Comparison of ENCODE assay signal across 9 cellular contexts in genomic region chr18:23871410-23871809, GRCh38.
DNase-seq lines count a peak whose midpoint lies in the region; FAIRE-seq and TF ChIP-seq lines count a peak whose summit lies in the region.
"Had no signal": no experiment of that assay in that cellular context is flagged by ENCODE, and none has a peak within 500 bp of the region (broad histone marks: within the 10 kb centered on the region; RNA-seq: fewer than 3 reads in every experiment).

No MANE protein-coding gene starts in this region.

- H3K9ac ChIP-seq in endothelial cell of umbilical vein (replicated peaks; ENCODE audit: extremely low read depth, insufficient read depth, low read length), result no peak overlapping the region

- DNase-seq in activated gamma-delta T cell treated with Interleukin-2 at 50 U/mL for 16 hours (peak; percentile 81), activated gamma-delta T cell (lab: John Stamatoyannopoulos, UW) (no peak), Kasumi-1 (lab: John Stamatoyannopoulos, UW) (peak; percentile 7 to 10), endothelial cell of umbilical vein (ENCODE audit: low read depth, low spot score) (peak; percentile 47), amniotic stem cell (lab: John Stamatoyannopoulos, UW) (no peak), cerebellar nuclear complex (lab: John Stamatoyannopoulos, UW) (no peak)
- DNase-seq in activated CD4-positive, alpha-beta T cell treated with anti-CD3 and anti-CD28 coated beads for 48 hours, result peak; percentile 44
- DNase-seq in stimulated activated CD8-positive, alpha-beta memory T cell treated with anti-CD3 and anti-CD28 coated beads, Interleukin-4, amount 100 ng/mL, for 1 hour (ENCODE audit: low read depth in 2 of 2, low spot score in 1 of 2), result peak; percentile 36 to 54

- dilution Hi-C loops in endothelial cell of umbilical vein (cut with MboI; ENCODE audit: extremely low pct_ligation_motif_present, low sequenced_read_pairs), result no loop called here

- no peak for TF ChIP-seq POLR2A in endothelial cell of umbilical vein (IDR thresholded peaks at IDR 0.05; ENCODE audit: low read depth, low read length)

- H2AFZ ChIP-seq in endothelial cell of umbilical vein (ENCODE audit: low read depth, low read length), result no peak overlapping the region

- no peak overlapping the region for H3K27ac ChIP-seq in endothelial cell of umbilical vein (ENCODE audit: insufficient read depth, low read depth, low read length)
- H3K27ac ChIP-seq: thoracic aorta had no signal

- H3K4me3 ChIP-seq in endothelial cell of umbilical vein (replicated peaks in 1 of 3; ENCODE audit: insufficient read depth in 1 of 3, low read depth in 1 of 3, low read length in 3 of 3), result no peak overlapping the region
- H3K4me3 ChIP-seq: thoracic aorta had no signal

- no peaks in the 10 kb centered on the region for H3K9me3 ChIP-seq in endothelial cell of umbilical vein (replicated peaks; ENCODE audit: control insufficient read depth, insufficient read depth, low read length)
- H3K9me3 ChIP-seq: thoracic aorta had no signal

- H3K9me1 ChIP-seq in endothelial cell of umbilical vein (replicated peaks; ENCODE audit: control insufficient read depth, extremely low read depth, insufficient read depth, low read length), result no peaks in the 10 kb centered on the region

- peaks cover 4% of the 10 kb centered on the region for H3K4me1 ChIP-seq in endothelial cell of umbilical vein (ENCODE audit: control insufficient read depth, extremely low read depth, insufficient read depth, low read length)

- CTCF ChIA-PET in endothelial cell of umbilical vein (lab: Charles Lee), result interaction anchor here (0.6 to 1.4 kb wide), 8 partner anchors 8 to 618 kb away, joined by 3 to 10 read pairs (median 4); no protein-coding TSS in a partner anchor

- peak; percentile 66 for FAIRE-seq in endothelial cell of umbilical vein (lab: Jason Lieb, UNC)

- H3K79me2 ChIP-seq in endothelial cell of umbilical vein (ENCODE audit: control insufficient read depth, insufficient read depth, low read length), result no peaks in the 10 kb centered on the region

- BruUV-seq in endothelial cell of umbilical vein (replicated peaks; lab: Mats Ljungman, UMichigan), result no TSS peak

- no peaks in the 10 kb centered on the region for H4K20me1 ChIP-seq in endothelial cell of umbilical vein (replicated peaks; ENCODE audit: control insufficient read depth, extremely low read depth, insufficient read depth, low read length)

- POLR2A ChIA-PET in endothelial cell of umbilical vein (lab: Charles Lee), result no interaction called here

- intact Hi-C loops in endothelial cell of umbilical vein (cut with micrococcal nuclease), result no loop called here

- H3K27me3 ChIP-seq in endothelial cell of umbilical vein (ENCODE audit: control insufficient read depth in 2 of 2, insufficient read depth in 2 of 2, low read length in 2 of 2), result no peaks in the 10 kb centered on the region

- TF ChIP-seq CTCF in endothelial cell of umbilical vein (IDR thresholded peaks at IDR 0.05; ENCODE audit: extremely low read depth in 1 of 2, insufficient read depth in 1 of 2, low read depth in 1 of 2, low read length in 2 of 2), result no peak

- H3K4me2 ChIP-seq in endothelial cell of umbilical vein (ENCODE audit: insufficient read depth, low read length), result no peak overlapping the region

- H3K36me3 ChIP-seq in endothelial cell of umbilical vein (ENCODE audit: control insufficient read depth in 2 of 2, extremely low read depth in 1 of 2, insufficient read depth in 2 of 2, low read length in 2 of 2), result no peaks in the 10 kb centered on the region
- H3K36me3 ChIP-seq: thoracic aorta had no signal

TF ChIP-seq in endothelial cell of umbilical vein, 7 proteins besides CTCF, POLR2A, EP300 and RAD21:
- TF ChIP-seq GATA2 (IDR thresholded peaks at IDR 0.05; ENCODE audit: insufficient read depth, insufficient read length, low read depth, low read length) (no peak), MYC (IDR thresholded peaks at IDR 0.05; ENCODE audit: low read depth, low read length) (no peak), EZH2 (IDR thresholded peaks at IDR 0.05; ENCODE audit: borderline replicate concordance, low read depth, low read length, severe bottlenecking) (no peak), FOS (IDR thresholded peaks at IDR 0.05; ENCODE audit: borderline replicate concordance, insufficient read depth, low read length) (no peak), MAX (IDR thresholded peaks at IDR 0.05; ENCODE audit: insufficient read depth, insufficient read length) (no peak), JUN (IDR thresholded peaks at IDR 0.05; ENCODE audit: borderline replicate concordance, insufficient read depth, insufficient read length, low read depth) (no peak), POLR2AphosphoS5 (IDR thresholded peaks at IDR 0.05; ENCODE audit: insufficient read depth, low read depth, low read length) (no peak)

Comparison
In these comparisons a context has a peak if more than half of its experiments do, and no peak if none do; other contexts are left out.
1. DNase-seq: peak in activated gamma-delta T cell treated with Interleukin-2 at 50 U/mL for 16 hours (single experiment), Kasumi-1 (2 of 2), activated CD4-positive, alpha-beta T cell treated with anti-CD3 and anti-CD28 coated beads for 48 hours (single experiment), endothelial cell of umbilical vein (single experiment) and stimulated activated CD8-positive, alpha-beta memory T cell treated with anti-CD3 and anti-CD28 coated beads, Interleukin-4, amount 100 ng/mL, for 1 hour (2 of 2); none in activated gamma-delta T cell (single experiment), amniotic stem cell (single experiment) and cerebellar nuclear complex (0 of 2).